1 cellular context compared by ENCODE assay signal in the genomic region with DNA sequence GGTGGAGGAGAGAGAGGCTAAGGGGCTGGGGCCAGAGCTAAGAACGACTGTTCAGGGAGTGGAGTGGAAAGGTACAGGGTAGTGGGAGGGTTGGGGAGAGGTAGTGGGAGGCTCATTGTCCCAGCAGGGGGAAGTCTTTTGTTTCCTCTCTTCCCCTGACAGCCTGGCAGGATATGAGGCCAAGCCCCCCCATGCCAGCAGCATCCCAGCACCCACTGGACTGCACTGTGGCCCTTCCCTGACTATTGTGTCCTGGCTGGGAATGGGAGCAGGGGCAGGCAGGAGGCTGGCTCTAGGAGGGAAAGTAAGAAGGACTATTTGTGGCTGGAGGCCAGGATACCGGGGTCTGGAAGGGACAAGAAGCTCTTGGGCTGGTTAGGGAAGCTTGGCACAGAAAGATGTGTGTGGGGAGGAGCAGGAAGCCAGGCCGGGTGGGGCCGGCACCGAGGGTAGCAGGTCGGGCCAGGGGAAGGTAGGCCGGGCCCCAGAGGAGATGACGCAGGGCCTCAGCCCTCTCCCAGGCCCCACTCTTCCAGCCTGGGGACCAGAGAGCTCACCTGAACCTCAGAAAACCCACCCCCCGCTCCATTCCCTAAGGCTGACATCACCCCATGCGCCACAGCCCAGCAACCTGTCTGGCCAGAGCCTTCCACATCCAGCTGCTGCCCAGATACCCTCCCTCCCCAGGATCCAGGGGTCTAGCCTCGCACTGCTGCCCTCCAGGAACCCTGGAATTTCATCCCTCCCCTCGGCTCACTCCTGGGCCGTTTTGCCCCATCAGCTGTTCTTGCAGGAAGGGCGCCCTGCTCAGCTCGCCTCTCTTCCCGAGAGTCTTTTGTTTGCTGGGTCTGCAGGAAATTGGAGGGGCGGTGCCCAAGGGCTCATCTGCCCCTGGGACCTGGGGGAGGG.
TF ChIP-seq lines count a peak whose summit lies in the region.

No MANE protein-coding gene starts in this region.

TF ChIP-seq in IMR-90, 13 proteins besides CTCF, POLR2A, EP300 and RAD21:
- TF ChIP-seq SMC3 (IDR thresholded peaks at IDR 0.05; ENCODE audit: low read depth, low read length) (no peak), FOS (IDR thresholded peaks at IDR 0.05; ENCODE audit: low read depth, low read length) (no peak), MXI1 (IDR thresholded peaks at IDR 0.05; ENCODE audit: borderline replicate concordance, low read depth, low read length) (no peak), MAZ (IDR thresholded peaks at IDR 0.05; ENCODE audit: borderline replicate concordance, low read depth, low read length) (no peak), NFE2L2 (IDR thresholded peaks at IDR 0.05; ENCODE audit: low read depth, low read length) (no peak), CHD1 (IDR thresholded peaks at IDR 0.05; ENCODE audit: low read depth, low read length) (no peak), BHLHE40 (IDR thresholded peaks at IDR 0.05; ENCODE audit: low read depth, low read length) (no peak), RCOR1 (IDR thresholded peaks at IDR 0.05; ENCODE audit: insufficient replicate concordance, low read length) (no peak), RFX5 (IDR thresholded peaks at IDR 0.05; ENCODE audit: low read depth, low read length) (no peak), MAFK (IDR thresholded peaks at IDR 0.05; ENCODE audit: low read depth, low read length) (no peak), CEBPB (IDR thresholded peaks at IDR 0.05; ENCODE audit: low read depth, low read length) (no peak)
- TF ChIP-seq, protein P1, sequence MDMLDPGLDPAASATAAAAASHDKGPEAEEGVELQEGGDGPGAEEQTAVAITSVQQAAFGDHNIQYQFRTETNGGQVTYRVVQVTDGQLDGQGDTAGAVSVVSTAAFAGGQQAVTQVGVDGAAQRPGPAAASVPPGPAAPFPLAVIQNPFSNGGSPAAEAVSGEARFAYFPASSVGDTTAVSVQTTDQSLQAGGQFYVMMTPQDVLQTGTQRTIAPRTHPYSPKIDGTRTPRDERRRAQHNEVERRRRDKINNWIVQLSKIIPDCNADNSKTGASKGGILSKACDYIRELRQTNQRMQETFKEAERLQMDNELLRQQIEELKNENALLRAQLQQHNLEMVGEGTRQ (IDR thresholded peaks at IDR 0.05; ENCODE audit: low read depth, low read length), result no peak
- TF ChIP-seq, protein P2, sequence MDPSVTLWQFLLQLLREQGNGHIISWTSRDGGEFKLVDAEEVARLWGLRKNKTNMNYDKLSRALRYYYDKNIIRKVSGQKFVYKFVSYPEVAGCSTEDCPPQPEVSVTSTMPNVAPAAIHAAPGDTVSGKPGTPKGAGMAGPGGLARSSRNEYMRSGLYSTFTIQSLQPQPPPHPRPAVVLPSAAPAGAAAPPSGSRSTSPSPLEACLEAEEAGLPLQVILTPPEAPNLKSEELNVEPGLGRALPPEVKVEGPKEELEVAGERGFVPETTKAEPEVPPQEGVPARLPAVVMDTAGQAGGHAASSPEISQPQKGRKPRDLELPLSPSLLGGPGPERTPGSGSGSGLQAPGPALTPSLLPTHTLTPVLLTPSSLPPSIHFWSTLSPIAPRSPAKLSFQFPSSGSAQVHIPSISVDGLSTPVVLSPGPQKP (IDR thresholded peaks at IDR 0.05; ENCODE audit: borderline replicate concordance, low read depth, low read length), result no peak
TF ChIP-seq in IMR-90: peak in this region for 0.
